In the genomic region with DNA sequence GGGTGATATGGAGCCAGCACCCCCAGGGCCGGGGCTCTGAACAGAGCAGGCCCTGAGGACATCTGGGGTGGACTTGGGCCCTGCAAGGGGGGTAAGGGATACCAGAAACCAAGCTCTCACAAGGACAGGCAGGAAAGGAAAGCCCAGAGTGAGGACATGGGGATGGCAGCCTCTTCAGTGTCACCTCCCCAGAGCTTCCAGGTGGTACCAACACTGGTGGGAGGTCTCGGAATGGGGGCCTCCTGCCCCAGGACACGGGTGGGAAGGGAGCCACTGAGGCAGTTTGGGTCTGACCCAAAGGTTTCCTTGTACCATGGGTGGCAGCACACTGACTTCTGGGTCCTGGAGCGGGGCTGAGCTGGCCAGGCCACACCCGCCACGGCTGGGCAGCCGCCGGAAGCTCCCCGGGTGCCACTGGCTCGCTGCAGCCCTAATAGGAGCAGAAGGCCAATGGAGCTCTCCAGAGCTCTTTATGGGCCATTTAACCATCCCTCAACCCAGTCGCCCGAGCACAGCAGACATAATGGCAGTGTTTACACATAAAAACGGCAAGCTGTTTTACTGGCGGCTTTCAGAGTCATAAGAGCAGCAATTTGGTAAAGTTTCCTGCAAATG, we compare ENCODE assay signal across 25 cellular contexts. TPM values are rescaled to one million over a fixed set of nuclear protein-coding genes. Genes with fewer than 3 reads are reported as not detected.
DNase-seq lines count a peak whose midpoint lies in the region; ATAC-seq and TF ChIP-seq lines count a peak whose summit lies in the region.
"Had no signal": no experiment of that assay in that cellular context is flagged by ENCODE, and none has a peak within 500 bp of the region (broad histone marks: within the 10 kb centered on the region; RNA-seq: fewer than 3 reads in every experiment).

No MANE protein-coding gene starts in this region.

- H3K4me1 ChIP-seq in lower lobe of right lung = no peaks in the 10 kb centered on the region

- H3K27me3 ChIP-seq in H7 (ENCODE audit: control insufficient read depth, insufficient read depth, low read length) (no peaks in the 10 kb centered on the region), lower lobe of right lung (ENCODE audit: low read depth) (no peaks in the 10 kb centered on the region)
- H3K27me3 ChIP-seq: heart right ventricle, neutrophil had no signal

- H3K27ac Mint-ChIP-seq in naive thymus-derived CD8-positive, alpha-beta T cell = no peak overlapping the region
- H3K27ac Mint-ChIP-seq: activated naive CD4-positive, alpha-beta T cell treated with anti-CD3 and anti-CD28 coated beads, Interleukin-2, amount 10 ng/mL, durations not matched to agents 7 days and 5 days; CD4-positive, alpha-beta memory T cell had no signal

- no peak for ATAC-seq in lower lobe of right lung
- ATAC-seq in GM18858 (IDR thresholded peaks at IDR 0.05; ENCODE audit: unreplicated experiment) = no peak
- no peak for ATAC-seq in naive thymus-derived CD8-positive, alpha-beta T cell
- ATAC-seq: HCT116, mucosa of descending colon had no signal

- POLR2A ChIA-PET in naive thymus-derived CD8-positive, alpha-beta T cell (lab: Charles Lee) = no interaction called here

- H3K27me3 Mint-ChIP-seq in naive thymus-derived CD8-positive, alpha-beta T cell = no peaks in the 10 kb centered on the region
- H3K27me3 Mint-ChIP-seq: activated naive CD4-positive, alpha-beta T cell treated with anti-CD3 and anti-CD28 coated beads, Interleukin-2, amount 10 ng/mL, durations not matched to agents 7 days and 5 days; CD4-positive, alpha-beta memory T cell had no signal

- H3K4me1 Mint-ChIP-seq in naive thymus-derived CD8-positive, alpha-beta T cell = peaks cover 0 to 4% (median 0%) of the 10 kb centered on the region in 4 donors
- H3K4me1 Mint-ChIP-seq: activated naive CD4-positive, alpha-beta T cell treated with anti-CD3 and anti-CD28 coated beads, Interleukin-2, amount 10 ng/mL, durations not matched to agents 7 days and 5 days had no signal

- intact Hi-C loops in lower lobe of right lung (cut with DNase I) = no loop called here

- in situ Hi-C loops in SK-MEL-5 (cut with HindIII; ENCODE audit: low pct_unique_long_range_greater_than_20kb, low sequenced_read_pairs) = no loop called here

- DNase-seq in NCI-H1417 (lab: John Stamatoyannopoulos, UW) (peak in 2 of 3 experiments; percentile 29 to 73), NCI-H1417 treated with DMSO at 0.1 percent for 48 hours (lab: John Stamatoyannopoulos, UW) (no peak), H7 (peak; percentile 49), SK-MEL-5 (ENCODE audit: low read depth, low spot score) (peak; percentile 16), lower lobe of right lung (peak; percentile 24), NCI-H146 (lab: John Stamatoyannopoulos, UW) (no peak)
- DNase-seq in naive thymus-derived CD8-positive, alpha-beta T cell = no peak
- DNase-seq: activated CD4-positive, alpha-beta T cell treated with anti-CD3 and anti-CD28 coated beads, Interleukin-2, amount 50 U/mL, for 48 hours; activated CD4-positive, CD25-positive, alpha-beta regulatory T cell; activated naive CD4-positive, alpha-beta T cell treated with anti-CD3 and anti-CD28 coated beads, Interleukin-2, amount 10 ng/mL, durations not matched to agents 7 days and 5 days; CD4-positive, alpha-beta memory T cell; DMS53; heart right ventricle; mucosa of descending colon; MV-4-11; NCI-H774; SHP77; small intestine; stimulated activated CD4-positive, alpha-beta T cell treated with anti-CD3 and anti-CD28 coated beads, Interleukin-4, amount 100 ng/mL, for 1 hour; stimulated activated naive CD4-positive, alpha-beta T cell treated with Interleukin-2 at 50 U/mL for 16 hours; SW 1271 had no signal

- no peaks in the 10 kb centered on the region; the same call in 1 of the 2 replicates for H3K36me3 ChIP-seq in H7 (replicated peaks; ENCODE audit: control insufficient read depth, insufficient read depth, low read length)
- peaks cover 26% of the 10 kb centered on the region for H3K36me3 ChIP-seq in lower lobe of right lung
- H3K36me3 ChIP-seq: neutrophil had no signal

- H3K4me3 Mint-ChIP-seq in naive thymus-derived CD8-positive, alpha-beta T cell = no peak overlapping the region
- H3K4me3 Mint-ChIP-seq: activated naive CD4-positive, alpha-beta T cell treated with anti-CD3 and anti-CD28 coated beads, Interleukin-2, amount 10 ng/mL, durations not matched to agents 7 days and 5 days; CD4-positive, alpha-beta memory T cell had no signal

- H3K9me3 Mint-ChIP-seq in naive thymus-derived CD8-positive, alpha-beta T cell = no peaks in the 10 kb centered on the region
- H3K9me3 Mint-ChIP-seq: activated naive CD4-positive, alpha-beta T cell treated with anti-CD3 and anti-CD28 coated beads, Interleukin-2, amount 10 ng/mL, durations not matched to agents 7 days and 5 days; CD4-positive, alpha-beta memory T cell had no signal

- no peaks in the 10 kb centered on the region for H3K9me3 ChIP-seq in lower lobe of right lung
- H3K9me3 ChIP-seq: heart right ventricle, mucosa of descending colon, neutrophil had no signal

- no peak for TF ChIP-seq CTCF in lower lobe of right lung (IDR thresholded peaks at IDR 0.05)

- peaks cover 0 to 28% (median 6%) of the 10 kb centered on the region in 3 donors for H3K36me3 Mint-ChIP-seq in naive thymus-derived CD8-positive, alpha-beta T cell
- H3K36me3 Mint-ChIP-seq: activated naive CD4-positive, alpha-beta T cell treated with anti-CD3 and anti-CD28 coated beads, Interleukin-2, amount 10 ng/mL, durations not matched to agents 7 days and 5 days had no signal

- H3K4me3 ChIP-seq in H7 (ENCODE audit: insufficient read depth, low read depth, low read length) (no peak overlapping the region), lower lobe of right lung (no peak overlapping the region)
- H3K4me3 ChIP-seq: heart right ventricle, mucosa of descending colon had no signal

- no peak overlapping the region for H3K27ac ChIP-seq in lower lobe of right lung
- H3K27ac ChIP-seq: 22Rv1, heart right ventricle, neutrophil had no signal

RNA-seq across cellular contexts. Expression of gene PEPD, which starts 59.4 kb away (rescaled TPM):
- total RNA-seq in H7 (2014; rRNA removed; shearing (Covaris generic)) = 65.7 and 84.3 TPM in 2 replicates
- 162 and 170 TPM in 2 replicates for total RNA-seq in SK-MEL-5 (2014; rRNA removed; shearing (Covaris generic))
- polyA plus RNA-seq in SK-MEL-5 (2015; cell fraction: cytosol; rRNA removed) = 303 and 326 TPM in 2 replicates
- 59.3 and 60.8 TPM in 2 replicates for polyA plus RNA-seq in SK-MEL-5 (2015; cell fraction: nucleus; rRNA removed)
- 94.0 TPM for total RNA-seq in lower lobe of right lung
- total RNA-seq in naive thymus-derived CD8-positive, alpha-beta T cell = 10 to 100 TPM; 31.6 to 33.5 TPM
- 100 to 1,000 TPM; 117 to 139 (median 118) TPM for polyA plus RNA-seq in naive thymus-derived CD8-positive, alpha-beta T cell

Comparison
In these comparisons a context has a peak if more than half of its experiments do, and no peak if none do; other contexts are left out.
1. DNase-seq: peak in NCI-H1417 (2 of 3), H7 (single experiment), SK-MEL-5 (single experiment) and lower lobe of right lung (single experiment); none in NCI-H1417 treated with DMSO at 0.1 percent for 48 hours (single experiment), NCI-H146 (single experiment) and naive thymus-derived CD8-positive, alpha-beta T cell (0 of 10).